Comparison of ENCODE assay signal across 19 cellular contexts in genomic region chr20:2657241-2657640, GRCh38. TPM values are rescaled to one million over a fixed set of nuclear protein-coding genes. Genes with fewer than 3 reads are reported as not detected.
DNase-seq lines count a peak whose midpoint lies in the region; ATAC-seq and TF ChIP-seq lines count a peak whose summit lies in the region.
"Had no signal": no experiment of that assay in that cellular context is flagged by ENCODE, and none has a peak within 500 bp of the region (broad histone marks: within the 10 kb centered on the region; RNA-seq: fewer than 3 reads in every experiment).

No MANE protein-coding gene starts in this region.

- H3K9me2 ChIP-seq in GM23338 (ENCODE audit: insufficient read depth): no peaks in the 10 kb centered on the region

- peaks cover 69% of the 10 kb centered on the region for H3F3A ChIP-seq in GM23338 (replicated peaks; ENCODE audit: low read depth)

- peaks cover 22% of the 10 kb centered on the region for H3K4me1 Mint-ChIP-seq in GM23338
- peaks cover 36% of the 10 kb centered on the region for H3K4me1 Mint-ChIP-seq in activated T-helper 17 cell treated with anti-CD3 and anti-CD28 coated beads, Interleukin-2, amount 50 U/mL, for 72 hours
- H3K4me1 Mint-ChIP-seq in stimulated activated effector memory CD8-positive, alpha-beta T cell treated with anti-CD3 and anti-CD28 coated beads, Interleukin-12 subunit alpha, Interleukin-12 subunit beta, amount 100 ng/mL, for 72 hours: peaks cover 55% of the 10 kb centered on the region

- H4K20me1 ChIP-seq in GM23338 (replicated peaks; ENCODE audit: insufficient read depth): peaks cover 57% of the 10 kb centered on the region

- no peak overlapping the region for H2AFZ ChIP-seq in GM23338
- H2AFZ ChIP-seq: neural progenitor cell had no signal

- ATAC-seq in Right ventricle myocardium superior (ENCODE audit: poor library complexity): no peak
- ATAC-seq in GM23338: no peak
- no peak for ATAC-seq in activated T-helper 17 cell treated with anti-CD3 and anti-CD28 coated beads, Interleukin-2, amount 50 U/mL, for 72 hours (replicated peaks)
- no peak for ATAC-seq in stimulated activated effector memory CD8-positive, alpha-beta T cell treated with anti-CD3 and anti-CD28 coated beads, Interleukin-12 subunit alpha, Interleukin-12 subunit beta, amount 100 ng/mL, for 72 hours
- no peak for ATAC-seq in aorta (ENCODE audit: low FRiP score)
- ATAC-seq: effector memory CD8-positive, alpha-beta T cell; left colon; PC-3 had no signal

- H3K27ac ChIP-seq in cardiac muscle cell: peak overlapping the region; percentile 4
- H3K27ac ChIP-seq in GM23338 (ENCODE audit: low read depth): peak overlapping the region; percentile 66; the same call in 1 of the 2 replicates
- no peak overlapping the region for H3K27ac ChIP-seq in aorta (ENCODE audit: low read depth in 1 of 2, low read length in 2 of 2)
- H3K27ac ChIP-seq: neural progenitor cell, thoracic aorta had no signal

- peaks cover 4% of the 10 kb centered on the region for H3K9me3 Mint-ChIP-seq in GM23338
- no peaks in the 10 kb centered on the region for H3K9me3 Mint-ChIP-seq in activated T-helper 17 cell treated with anti-CD3 and anti-CD28 coated beads, Interleukin-2, amount 50 U/mL, for 72 hours
- no peaks in the 10 kb centered on the region for H3K9me3 Mint-ChIP-seq in stimulated activated effector memory CD8-positive, alpha-beta T cell treated with anti-CD3 and anti-CD28 coated beads, Interleukin-12 subunit alpha, Interleukin-12 subunit beta, amount 100 ng/mL, for 72 hours
- H3K9me3 Mint-ChIP-seq: effector memory CD8-positive, alpha-beta T cell; neural progenitor cell; T-helper 2 cell treated with Interferon-gamma antibody and Interleukin-4, amounts not matched to agents 5 μg/mL and 100 μg/mL, for 36 hours had no signal

- no peaks in the 10 kb centered on the region for H3K4me1 ChIP-seq in cardiac muscle cell (ENCODE audit: low read depth)
- peaks cover 12% of the 10 kb centered on the region; the same call in 1 of the 2 replicates for H3K4me1 ChIP-seq in GM23338 (ENCODE audit: insufficient read depth)
- no peaks in the 10 kb centered on the region for H3K4me1 ChIP-seq in aorta (ENCODE audit: control insufficient read depth in 1 of 2, insufficient read depth in 2 of 2, low read length in 2 of 2)

- 59 to 65% methylated on average over 5 of the region's 5 CpGs for WGBS in aorta, 2 donors

- peaks cover 29% of the 10 kb centered on the region for H3K27me3 Mint-ChIP-seq in GM23338 (ENCODE audit: insufficient read depth, low read depth, poor library complexity)
- no peaks in the 10 kb centered on the region for H3K27me3 Mint-ChIP-seq in activated T-helper 17 cell treated with anti-CD3 and anti-CD28 coated beads, Interleukin-2, amount 50 U/mL, for 72 hours
- H3K27me3 Mint-ChIP-seq: effector memory CD8-positive, alpha-beta T cell had no signal

- DNase-seq in cardiac muscle cell (ENCODE audit: low read depth in 1 of 2, low spot score in 1 of 2) (no peak), Right ventricle myocardium superior (no peak), GM23338 (ENCODE audit: low spot score) (no peak), A172 (ENCODE audit: low spot score) (no peak), aorta (no peak)
- DNase-seq in stimulated activated effector memory CD8-positive, alpha-beta T cell treated with anti-CD3 and anti-CD28 coated beads, Interleukin-12 subunit alpha, Interleukin-12 subunit beta, amount 100 ng/mL, for 72 hours (ENCODE audit: low spot score in 2 of 2): no peak
- DNase-seq: activated naive CD4-positive, alpha-beta T cell; effector memory CD8-positive, alpha-beta T cell; glutamatergic neuron; left colon; NCI-H1436 treated with DMSO at 0.1 percent for 48 hours; NCI-H2171 treated with DMSO at 0.1 percent for 48 hours; NCI-H82; PC-3 had no signal

- no peak overlapping the region for H3K4me3 Mint-ChIP-seq in GM23338
- H3K4me3 Mint-ChIP-seq in activated T-helper 17 cell treated with anti-CD3 and anti-CD28 coated beads, Interleukin-2, amount 50 U/mL, for 72 hours: peak overlapping the region; percentile 81
- H3K4me3 Mint-ChIP-seq in stimulated activated effector memory CD8-positive, alpha-beta T cell treated with anti-CD3 and anti-CD28 coated beads, Interleukin-12 subunit alpha, Interleukin-12 subunit beta, amount 100 ng/mL, for 72 hours: no peak overlapping the region
- H3K4me3 Mint-ChIP-seq: neural progenitor cell; T-helper 2 cell treated with Interferon-gamma antibody and Interleukin-4, amounts not matched to agents 5 μg/mL and 100 μg/mL, for 36 hours had no signal

- TF ChIP-seq CTCF in cardiac muscle cell (IDR thresholded peaks at IDR 0.05; ENCODE audit: low read depth, low read length) (no peak), GM23338 (conservative IDR thresholded peaks at IDR 0.05; ENCODE audit: low read depth in 2 of 2) (no peak)

- peaks cover 97% of the 10 kb centered on the region for H3K36me3 Mint-ChIP-seq in GM23338 (ENCODE audit: low read depth)
- H3K36me3 Mint-ChIP-seq in activated T-helper 17 cell treated with anti-CD3 and anti-CD28 coated beads, Interleukin-2, amount 50 U/mL, for 72 hours (ENCODE audit: low read depth): peaks cover 98% of the 10 kb centered on the region
- H3K36me3 Mint-ChIP-seq in stimulated activated effector memory CD8-positive, alpha-beta T cell treated with anti-CD3 and anti-CD28 coated beads, Interleukin-12 subunit alpha, Interleukin-12 subunit beta, amount 100 ng/mL, for 72 hours: peaks cover 99% of the 10 kb centered on the region

- H3K27me3 ChIP-seq in cardiac muscle cell: no peaks in the 10 kb centered on the region
- H3K27me3 ChIP-seq in GM23338 (ENCODE audit: insufficient read depth): no peaks in the 10 kb centered on the region
- H3K27me3 ChIP-seq in aorta (ENCODE audit: control insufficient read depth in 1 of 2, insufficient read depth in 2 of 2, low read length in 1 of 2): peaks cover 0 to 2% of the 10 kb centered on the region in 2 donors
- H3K27me3 ChIP-seq: neural progenitor cell had no signal

- intact Hi-C loops in Right ventricle myocardium superior (cut with DNase I) (no loop called here), aorta (cut with DNase I) (loop anchor here (10.0 kb wide), 2 partner anchors 182 to 1332 kb away; partner anchors contain the start of genes SDCBP2 (in 1 of the 2) and SNRPB (in 1 of the 2))

- H3K27ac Mint-ChIP-seq in GM23338: no peak overlapping the region
- H3K27ac Mint-ChIP-seq in activated T-helper 17 cell treated with anti-CD3 and anti-CD28 coated beads, Interleukin-2, amount 50 U/mL, for 72 hours: peak overlapping the region; percentile 75
- H3K27ac Mint-ChIP-seq in stimulated activated effector memory CD8-positive, alpha-beta T cell treated with anti-CD3 and anti-CD28 coated beads, Interleukin-12 subunit alpha, Interleukin-12 subunit beta, amount 100 ng/mL, for 72 hours: peak overlapping the region; percentile 96
- H3K27ac Mint-ChIP-seq: neural progenitor cell; T-helper 2 cell treated with Interferon-gamma antibody and Interleukin-4, amounts not matched to agents 5 μg/mL and 100 μg/mL, for 36 hours had no signal

- no peak overlapping the region for H3K4me3 ChIP-seq in cardiac muscle cell
- H3K4me3 ChIP-seq in GM23338: no peak overlapping the region
- H3K4me3 ChIP-seq in aorta (ENCODE audit: low read length in 2 of 2): no peak overlapping the region
- H3K4me3 ChIP-seq: neural progenitor cell, thoracic aorta had no signal

- peaks cover 44% of the 10 kb centered on the region for H3K79me2 ChIP-seq in GM23338 (replicated peaks; ENCODE audit: insufficient read depth)

- H3K9me3 ChIP-seq in cardiac muscle cell (ENCODE audit: low read depth) (no peaks in the 10 kb centered on the region), aorta (ENCODE audit: control insufficient read depth, low read length) (no peaks in the 10 kb centered on the region)
- H3K9me3 ChIP-seq: thoracic aorta had no signal

- H3K4me2 ChIP-seq in GM23338: no peak overlapping the region
- H3K4me2 ChIP-seq: neural progenitor cell had no signal

- H3K36me3 ChIP-seq in cardiac muscle cell (peaks cover 56% of the 10 kb centered on the region), GM23338 (ENCODE audit: insufficient read depth) (peaks cover 59% of the 10 kb centered on the region), aorta (ENCODE audit: control insufficient read depth in 1 of 2, insufficient read depth in 2 of 2, low read length in 1 of 2) (peaks cover 0 to 20% of the 10 kb centered on the region in 2 donors)
- H3K36me3 ChIP-seq: neural progenitor cell had no signal

TF ChIP-seq in GM23338, 12 proteins besides CTCF, POLR2A, EP300 and RAD21 (continues in another document):
- TF ChIP-seq POLR2AphosphoS5 (IDR thresholded peaks at IDR 0.05; ENCODE audit: low read depth): 0 out of 2 replicates have a peak, but pooled peaks have one; percentile 7

RNA-seq across cellular contexts. Expression of gene NOP56, which starts 4.8 kb away (rescaled TPM):
- total RNA-seq in cardiac muscle cell: 109 and 140 TPM in 2 replicates
- 262 and 285 TPM in 2 replicates for polyA plus RNA-seq in cardiac muscle cell
- 45.6 TPM for total RNA-seq in Right ventricle myocardium superior
- 429 and 447 TPM in 2 replicates for total RNA-seq in GM23338 (2014; rRNA removed; shearing (Covaris generic))
- 569 and 576 TPM in 2 replicates for polyA plus RNA-seq in GM23338 (2016; fragmentation: Nextera tagmentation; extraction: Ambion mirVana)
- total RNA-seq in activated T-helper 17 cell treated with anti-CD3 and anti-CD28 coated beads, Interleukin-2, amount 50 U/mL, for 72 hours: 100 to 1,000 TPM; 261 to 583 TPM
- total RNA-seq in A172 (2014; rRNA removed; shearing (Covaris generic)): 210 and 227 TPM in 2 replicates
- total RNA-seq in aorta: 10 to 100 TPM; 81.6 to 88.3 TPM
- 100 to 1,000 TPM in 1 of 2 donors, 10 to 100 TPM in 1; 46.8 to 138 TPM for polyA plus RNA-seq in aorta

RNA-seq across cellular contexts. Expression of gene IDH3B, which starts 6.8 kb away (rescaled TPM):
- total RNA-seq in cardiac muscle cell: 216 and 266 TPM in 2 replicates
- 211 and 244 TPM in 2 replicates for polyA plus RNA-seq in cardiac muscle cell
- 277 TPM for total RNA-seq in Right ventricle myocardium superior
- 126 and 141 TPM in 2 replicates for total RNA-seq in GM23338 (2014; rRNA removed; shearing (Covaris generic))
- polyA plus RNA-seq in GM23338 (2016; fragmentation: Nextera tagmentation; extraction: Ambion mirVana): 77.7 and 87.1 TPM in 2 replicates
- 100 to 1,000 TPM in 1 of 2 donors, 10 to 100 TPM in 1; 85.7 to 123 TPM for total RNA-seq in activated T-helper 17 cell treated with anti-CD3 and anti-CD28 coated beads, Interleukin-2, amount 50 U/mL, for 72 hours
- 258 and 260 TPM in 2 replicates for total RNA-seq in A172 (2014; rRNA removed; shearing (Covaris generic))
- 10 to 100 TPM; 51.4 to 63.1 TPM for total RNA-seq in aorta
- polyA plus RNA-seq in aorta: 100 to 1,000 TPM in 1 of 2 donors, 10 to 100 TPM in 1; 55.3 to 104 TPM

RNA-seq across cellular contexts. Expression of gene EBF4, which starts 35.3 kb away (rescaled TPM):
- total RNA-seq in cardiac muscle cell (14.8 and 24.2 TPM in 2 replicates), Right ventricle myocardium superior (2.9 TPM), aorta (10 to 100 TPM; 16.7 to 19.9 TPM)
- polyA plus RNA-seq in cardiac muscle cell (18.8 and 28.4 TPM in 2 replicates), GM23338 (2016; fragmentation: Nextera tagmentation; extraction: Ambion mirVana) (1.4 and 1.6 TPM in 2 replicates), aorta (10 to 100 TPM; 10.8 to 30.3 TPM)
- total RNA-seq in GM23338 (2014; rRNA removed; shearing (Covaris generic)): 0.50 and 0.66 TPM in 2 replicates
- total RNA-seq in activated T-helper 17 cell treated with anti-CD3 and anti-CD28 coated beads, Interleukin-2, amount 50 U/mL, for 72 hours: 1 to 10 TPM; 3.6 to 4.9 TPM
- 5.2 and 7.2 TPM in 2 replicates for total RNA-seq in A172 (2014; rRNA removed; shearing (Covaris generic))
- total RNA-seq: MCF 10A had no signal

Comparison
In these comparisons a context has a peak if more than half of its experiments do, and no peak if none do; other contexts are left out.
1. H3K27ac ChIP-seq: peak in cardiac muscle cell (single experiment) and GM23338 (single experiment); none in aorta (0 of 2).